ENCODE assay signal across 15 cellular contexts in the genomic region with DNA sequence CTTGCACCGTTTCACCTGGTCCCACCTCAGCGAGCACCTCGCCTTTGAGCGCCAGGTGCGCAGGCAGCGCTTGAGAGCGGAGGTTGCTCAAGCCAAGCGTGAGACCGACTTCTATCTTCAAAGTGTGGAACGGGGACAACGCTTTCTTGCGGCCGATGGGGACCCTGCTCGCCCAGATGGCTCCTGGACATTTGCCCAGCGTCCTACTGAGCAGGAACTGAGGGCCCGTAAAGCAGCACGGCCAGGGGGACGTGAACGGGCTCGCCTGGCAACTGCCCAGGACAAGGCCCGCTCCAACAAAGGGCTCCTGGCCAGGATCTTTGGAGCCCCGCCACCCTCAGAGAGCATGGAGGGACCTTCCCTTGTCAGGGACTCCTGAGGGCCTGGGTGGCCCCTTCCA. TPM values are rescaled to one million over a fixed set of nuclear protein-coding genes. Genes with fewer than 3 reads are reported as not detected.
A peak's percentile ranks its signal among the peaks of the same experiment; 100 is the strongest.
DNase-seq lines count a peak whose midpoint lies in the region; ATAC-seq and TF ChIP-seq lines count a peak whose summit lies in the region.
"Had no signal": no experiment of that assay in that cellular context is flagged by ENCODE, and none has a peak within 500 bp of the region (broad histone marks: within the 10 kb centered on the region; RNA-seq: fewer than 3 reads in every experiment).

No MANE protein-coding gene starts in this region.

- H4K20me1 ChIP-seq in Loucy (ENCODE audit: insufficient read depth, low read length, poor library complexity, severe bottlenecking) (peaks cover 11% of the 10 kb centered on the region), fibroblast of lung (ENCODE audit: control insufficient read depth, extremely low read depth, insufficient read depth, low read length) (no peaks in the 10 kb centered on the region)

- TF ChIP-seq CTCF in Loucy (conservative IDR thresholded peaks at IDR 0.05; ENCODE audit: low read length) (no peak), fibroblast of lung (conservative IDR thresholded peaks at IDR 0.05 in 1 of 2, IDR thresholded peaks at IDR 0.05 in 1 of 2; ENCODE audit: low read depth in 1 of 2, low read length in 2 of 2) (no peak), retinal pigment epithelial cell (conservative IDR thresholded peaks at IDR 0.05; ENCODE audit: low read depth, low read length) (no peak)

- peak; percentile 57 for DNase-seq in activated CD4-positive, alpha-beta T cell treated with anti-CD3 and anti-CD28 coated beads, Interleukin-2, amount 10 ng/mL, durations not matched to agents 24 days and 14 days
- DNase-seq in activated CD4-positive, alpha-beta T cell treated with anti-CD3 and anti-CD28 coated beads for 48 hours: no peak
- no peak for DNase-seq in fibroblast of lung (ENCODE audit: low read depth in 2 of 2)
- no peak for DNase-seq in retinal pigment epithelial cell (ENCODE audit: low read depth)
- DNase-seq in DMS53 (lab: John Stamatoyannopoulos, UW): no peak
- DNase-seq: activated naive CD4-positive, alpha-beta T cell treated with anti-CD3 and anti-CD28 coated beads, Interleukin-2, amount 50 U/mL, for 16 hours; EL; foreskin fibroblast; kidney glomerular epithelial cell; SIG-M5; stimulated activated CD4-positive, alpha-beta T cell treated with anti-CD3 and anti-CD28 coated beads, Interleukin-4, amount 100 ng/mL, for 4 hours had no signal

- H3K9me3 Mint-ChIP-seq in activated CD4-positive, alpha-beta T cell treated with anti-CD3 and anti-CD28 coated beads, Interleukin-2, amount 10 ng/mL, durations not matched to agents 24 days and 14 days: no peaks in the 10 kb centered on the region

- H3K27ac Mint-ChIP-seq in activated CD4-positive, alpha-beta T cell treated with anti-CD3 and anti-CD28 coated beads, Interleukin-2, amount 10 ng/mL, durations not matched to agents 24 days and 14 days: no peak overlapping the region

- H3K4me3 ChIP-seq in Loucy (ENCODE audit: low read length, poor library complexity, severe bottlenecking) (peak overlapping the region; percentile 97), fibroblast of lung (replicated peaks in 1 of 4; ENCODE audit: control extremely low read depth in 1 of 4, insufficient read depth in 1 of 4, low read depth in 3 of 4, low read length in 4 of 4) (peak overlapping the region in 2 of 4 experiments; percentile 90 to 98), retinal pigment epithelial cell (ENCODE audit: low read length) (peak overlapping the region; percentile 99)

- peaks cover 14% of the 10 kb centered on the region for H3K4me1 ChIP-seq in Loucy (ENCODE audit: insufficient read depth, low read length, poor library complexity, severe bottlenecking)
- H3K4me1 ChIP-seq in fibroblast of lung (ENCODE audit: control insufficient read depth, extremely low read depth, insufficient read depth, low read length): peaks cover 2% of the 10 kb centered on the region

- H2AFZ ChIP-seq in Loucy (ENCODE audit: low read length): no peak overlapping the region
- H2AFZ ChIP-seq in fibroblast of lung (ENCODE audit: low read length): no peak overlapping the region

- H3K27me3 Mint-ChIP-seq in activated CD4-positive, alpha-beta T cell treated with anti-CD3 and anti-CD28 coated beads, Interleukin-2, amount 10 ng/mL, durations not matched to agents 24 days and 14 days: peaks cover 15% of the 10 kb centered on the region

- intact Hi-C loops in activated CD4-positive, alpha-beta T cell treated with anti-CD3 and anti-CD28 coated beads, Interleukin-2, amount 10 ng/mL, durations not matched to agents 24 days and 14 days (cut with micrococcal nuclease): loop anchor here (5.0 to 10.0 kb wide), 2 partner anchors 874 to 1297 kb away; partner anchors contain the start of gene ZNF184

- peaks cover 32% of the 10 kb centered on the region for H3K4me1 Mint-ChIP-seq in activated CD4-positive, alpha-beta T cell treated with anti-CD3 and anti-CD28 coated beads, Interleukin-2, amount 10 ng/mL, durations not matched to agents 24 days and 14 days

- ATAC-seq in HG03442 (IDR thresholded peaks at IDR 0.05; ENCODE audit: unreplicated experiment) (no peak), HG03135 (IDR thresholded peaks at IDR 0.05; ENCODE audit: unreplicated experiment) (no peak)

- no peak overlapping the region for H3K4me3 Mint-ChIP-seq in activated CD4-positive, alpha-beta T cell treated with anti-CD3 and anti-CD28 coated beads, Interleukin-2, amount 10 ng/mL, durations not matched to agents 24 days and 14 days

- H3K27me3 ChIP-seq in Loucy (ENCODE audit: insufficient read depth, low read length, poor library complexity, severe bottlenecking) (no peaks in the 10 kb centered on the region), fibroblast of lung (ENCODE audit: control insufficient read depth, insufficient read depth, low read length) (no peaks in the 10 kb centered on the region)

- peaks cover 28% of the 10 kb centered on the region for H3K36me3 Mint-ChIP-seq in activated CD4-positive, alpha-beta T cell treated with anti-CD3 and anti-CD28 coated beads, Interleukin-2, amount 10 ng/mL, durations not matched to agents 24 days and 14 days (ENCODE audit: low read depth)

- no peaks in the 10 kb centered on the region for H3F3A ChIP-seq in Loucy (ENCODE audit: low read depth)

- no peak overlapping the region for H3K27ac ChIP-seq in fibroblast of lung (ENCODE audit: insufficient read depth, low read length)
- H3K27ac ChIP-seq: neutrophil had no signal

- no peaks in the 10 kb centered on the region for H3K9me2 ChIP-seq in Loucy (replicated peaks; ENCODE audit: low read depth, low read length)

- peaks cover 30% of the 10 kb centered on the region for H3K79me2 ChIP-seq in Loucy (ENCODE audit: insufficient read depth, low read length)
- H3K79me2 ChIP-seq in fibroblast of lung (ENCODE audit: control insufficient read depth, insufficient read depth, low read length): peaks cover 14% of the 10 kb centered on the region

- H3K4me2 ChIP-seq in Loucy (ENCODE audit: low read depth, low read length, poor library complexity, severe bottlenecking): peak overlapping the region; percentile 99
- peak overlapping the region; percentile 96 for H3K4me2 ChIP-seq in fibroblast of lung (ENCODE audit: extremely low read depth, insufficient read depth, low read length)

- H3K36me3 ChIP-seq in Loucy (ENCODE audit: insufficient read depth, low read length): peaks cover 5% of the 10 kb centered on the region; the same call in 1 of the 2 replicates
- peaks cover 2% of the 10 kb centered on the region for H3K36me3 ChIP-seq in fibroblast of lung (ENCODE audit: control insufficient read depth, insufficient read depth, low read length)

- H3K9me3 ChIP-seq in Loucy (ENCODE audit: insufficient read depth, low read depth, low read length) (no peaks in the 10 kb centered on the region), fibroblast of lung (ENCODE audit: control insufficient read depth, insufficient read depth, low read depth, low read length) (no peaks in the 10 kb centered on the region)
- H3K9me3 ChIP-seq: neutrophil had no signal

- H3K9ac ChIP-seq in Loucy (ENCODE audit: low read depth, low read length, poor library complexity, severe bottlenecking) (peak overlapping the region; percentile 92), fibroblast of lung (ENCODE audit: insufficient read depth, low read length) (no peak overlapping the region)

RNA-seq across cellular contexts. Expression of gene ABT1, which starts 1.5 kb away (rescaled TPM):
- total RNA-seq in activated CD4-positive, alpha-beta T cell treated with anti-CD3 and anti-CD28 coated beads, Interleukin-2, amount 10 ng/mL, durations not matched to agents 24 days and 14 days: 31.9 and 32.1 TPM in 2 replicates
- total RNA-seq in fibroblast of lung: 13.1 and 13.4 TPM in 2 replicates
- polyA plus RNA-seq in fibroblast of lung: 8.3 and 9.9 TPM in 2 replicates
- polyA plus RNA-seq in fibroblast of lung (2012): 7.7 and 12.6 TPM in 2 replicates
- polyA minus RNA-seq in fibroblast of lung (ENCODE audit: low replicate concordance): 9.5 and 10.8 TPM in 2 replicates
